In the genomic region with DNA sequence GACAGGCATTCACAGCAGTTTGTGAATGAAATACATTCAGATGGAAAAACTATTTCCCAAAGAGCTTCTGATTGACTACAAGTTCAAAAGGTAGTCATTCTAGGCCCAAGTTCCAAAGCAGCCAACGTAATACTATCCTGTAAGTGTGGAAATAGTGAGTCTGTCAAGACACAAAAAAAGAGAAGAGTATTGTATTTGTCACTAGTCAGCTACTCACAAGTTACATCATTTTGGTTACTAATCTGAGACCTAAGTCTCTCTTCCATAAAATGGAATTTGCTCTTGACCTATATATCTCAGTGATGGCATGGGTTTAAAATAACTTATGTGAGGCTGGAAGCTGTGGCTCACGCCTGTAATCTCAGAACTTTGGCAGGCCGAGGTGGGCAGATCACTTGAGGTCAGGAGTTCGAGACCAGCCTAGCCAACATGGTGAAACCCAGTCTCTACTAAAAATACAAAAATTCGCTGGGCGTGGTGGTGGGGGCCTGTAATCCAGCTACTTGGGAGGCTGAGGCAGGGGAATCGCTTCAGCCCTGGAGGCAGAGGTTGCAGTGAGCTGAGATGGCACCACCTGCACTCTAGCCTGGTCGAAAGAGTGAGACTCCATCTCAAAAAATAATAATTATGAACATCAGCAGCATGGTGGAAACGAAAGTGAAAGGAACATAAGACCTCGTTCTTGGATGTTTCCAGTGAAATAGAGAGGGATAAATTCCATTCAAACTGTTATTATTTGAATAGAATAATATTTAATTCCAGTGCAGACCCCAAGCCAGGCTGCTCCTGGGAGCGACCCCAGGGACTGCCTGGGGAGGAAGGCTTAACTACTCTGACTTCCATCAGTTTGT, we compare ENCODE assay signal across 8 cellular contexts. TPM values are rescaled to one million over a fixed set of nuclear protein-coding genes. Genes with fewer than 3 reads are reported as not detected.
DNase-seq lines count a peak whose midpoint lies in the region; ATAC-seq, FAIRE-seq and TF ChIP-seq lines count a peak whose summit lies in the region.

No MANE protein-coding gene starts in this region.

- TF ChIP-seq CTCF in astrocyte (IDR thresholded peaks at IDR 0.05; ENCODE audit: insufficient read depth, low read depth, low read length) (no peak), Caco-2 (IDR thresholded peaks at IDR 0.05; ENCODE audit: insufficient read depth in 1 of 2, low read depth in 1 of 2, low read length in 1 of 2, severe bottlenecking in 1 of 2, unreplicated experiment in 1 of 2) (no peak), GM10248 (IDR thresholded peaks at IDR 0.05; ENCODE audit: control extremely low read depth, extremely low read depth, low read depth, missing control alignments) (no peak)

- H3K79me2 ChIP-seq in Karpas-422 (ENCODE audit: low read length) (peaks cover 91% of the 10 kb centered on the region), astrocyte (ENCODE audit: insufficient read depth, low read length) (peaks cover 91% of the 10 kb centered on the region)

- DNase-seq in ACHN = peak; percentile 21
- DNase-seq in Karpas-422 = no peak
- peak; percentile 26 for DNase-seq in astrocyte (ENCODE audit: low read depth)
- no peak for DNase-seq in Caco-2
- DNase-seq in frontal cortex (ENCODE audit: low spot score in 2 of 2) = no peak
- DNase-seq in GM10248 (ENCODE audit: extremely low spot score) = no peak

- H3K27me3 ChIP-seq in Karpas-422 (ENCODE audit: low read length) (no peaks in the 10 kb centered on the region), astrocyte (ENCODE audit: insufficient read depth, low read length) (no peaks in the 10 kb centered on the region), muscle layer of duodenum (ENCODE audit: low read depth, low read length) (no peaks in the 10 kb centered on the region), Caco-2 (replicated peaks; ENCODE audit: control insufficient read depth, insufficient read depth, low read length) (no peaks in the 10 kb centered on the region)

- no peaks in the 10 kb centered on the region for H3K36me3 Mint-ChIP-seq in astrocyte (ENCODE audit: low read depth, unreplicated experiment)
- peaks cover 40% of the 10 kb centered on the region for H3K36me3 Mint-ChIP-seq in Caco-2 (ENCODE audit: insufficient read depth, unreplicated experiment)

- peak overlapping the region; percentile 40 for H3K4me3 Mint-ChIP-seq in astrocyte (ENCODE audit: unreplicated experiment)
- H3K4me3 Mint-ChIP-seq in Caco-2 (ENCODE audit: unreplicated experiment) = no peak overlapping the region

- CTCF ChIA-PET in Caco-2 (lab: Charles Lee) (interaction anchor here (0.9 to 1.5 kb wide), 3 partner anchors 11 to 32 kb away, joined by 4 to 7 read pairs (median 5); a partner anchor contains a TSS), GM10248 (lab: Yijun Ruan, JAX) (interaction anchor here (0.6 to 15.9 kb wide), 14 partner anchors 10 to 1226 kb away, joined by 3 to 169 read pairs (median 6); a partner anchor contains a TSS)

- FAIRE-seq in astrocyte (lab: Jason Lieb, UNC) = no peak
- no peak for FAIRE-seq in frontal cortex (lab: Jason Lieb, UNC)

- H3K36me3 ChIP-seq in Karpas-422 (ENCODE audit: insufficient read depth, low read length) (peaks cover 4% of the 10 kb centered on the region; the same call in 1 of the 2 replicates), astrocyte (ENCODE audit: insufficient read depth, low read length) (no peaks in the 10 kb centered on the region), muscle layer of duodenum (ENCODE audit: control insufficient read depth in 1 of 2, insufficient read depth in 2 of 2, low read length in 2 of 2) (peaks cover 0 to 4% of the 10 kb centered on the region in 2 donors), Caco-2 (ENCODE audit: control insufficient read depth, insufficient read depth, low read length) (no peaks in the 10 kb centered on the region)

- no peak for ATAC-seq in GM18498 (IDR thresholded peaks at IDR 0.05; ENCODE audit: unreplicated experiment)

- H3K27me3 Mint-ChIP-seq in astrocyte (ENCODE audit: low read depth, unreplicated experiment) = no peaks in the 10 kb centered on the region
- H3K27me3 Mint-ChIP-seq in Caco-2 (ENCODE audit: insufficient read depth, unreplicated experiment) = no peaks in the 10 kb centered on the region

- H3K4me1 ChIP-seq in Karpas-422 (ENCODE audit: low read length) (peaks cover 40% of the 10 kb centered on the region), astrocyte (ENCODE audit: insufficient read depth, low read length) (peaks cover 19% of the 10 kb centered on the region), muscle layer of duodenum (ENCODE audit: control insufficient read depth in 1 of 2, insufficient read depth in 2 of 2, low read length in 2 of 2) (peaks cover 0 to 17% of the 10 kb centered on the region in 2 donors), Caco-2 (peaks cover 28% of the 10 kb centered on the region)

- H4K20me1 ChIP-seq in Karpas-422 (ENCODE audit: insufficient read depth, low read depth, low read length) (peaks cover 5% of the 10 kb centered on the region; the same call in 1 of the 2 replicates), astrocyte (ENCODE audit: insufficient read depth, low read length) (peaks cover 50% of the 10 kb centered on the region)

- peaks cover 9% of the 10 kb centered on the region for H3K4me1 Mint-ChIP-seq in astrocyte (ENCODE audit: low read depth, unreplicated experiment)
- H3K4me1 Mint-ChIP-seq in Caco-2 (ENCODE audit: low read depth, unreplicated experiment) = peaks cover 30% of the 10 kb centered on the region

- peak overlapping the region; percentile 63 for H3K27ac Mint-ChIP-seq in astrocyte (ENCODE audit: unreplicated experiment)
- no peak overlapping the region for H3K27ac Mint-ChIP-seq in Caco-2 (ENCODE audit: unreplicated experiment)

- peak overlapping the region; percentile 10; the same call in 1 of the 2 replicates for H3K4me3 ChIP-seq in Karpas-422 (ENCODE audit: low read length)
- no peak overlapping the region for H3K4me3 ChIP-seq in astrocyte (ENCODE audit: insufficient read depth, low read depth, low read length)
- H3K4me3 ChIP-seq in muscle layer of duodenum (ENCODE audit: low read depth in 1 of 2, low read length in 2 of 2) = peak overlapping the region; percentile 56 to 58
- H3K4me3 ChIP-seq in Caco-2 (ENCODE audit: low read depth, low read length) = no peak overlapping the region

- no TSS peak for BruUV-seq in Caco-2 (replicated peaks; lab: Mats Ljungman, UMichigan)

- POLR2A ChIA-PET in Caco-2 (lab: Charles Lee) = interaction anchor here (0.9 kb wide), 1 partner anchor 11 kb away, joined by 4 read pairs; no protein-coding TSS in a partner anchor
- POLR2A ChIA-PET in GM10248 (lab: Yijun Ruan, JAX) = no interaction called here

- intact Hi-C loops in Caco-2 (cut with micrococcal nuclease; ENCODE audit: unreplicated experiment) = loop anchor here (1.0 to 10.0 kb wide), 2 partner anchors 73 to 731 kb away; a partner anchor contains a TSS

- no peaks in the 10 kb centered on the region for H3K9me3 Mint-ChIP-seq in astrocyte (ENCODE audit: unreplicated experiment)
- no peaks in the 10 kb centered on the region for H3K9me3 Mint-ChIP-seq in Caco-2 (ENCODE audit: unreplicated experiment)

- no peak overlapping the region for H2AFZ ChIP-seq in Karpas-422 (ENCODE audit: low read length)
- H2AFZ ChIP-seq in astrocyte (ENCODE audit: low read depth, low read length) = no peak overlapping the region

- H3K9ac ChIP-seq in Karpas-422 (ENCODE audit: low read length) = peak overlapping the region; percentile 31
- H3K9ac ChIP-seq in astrocyte (ENCODE audit: low read length) = peak overlapping the region; percentile 34

- no peaks in the 10 kb centered on the region for H3K9me3 ChIP-seq in Karpas-422 (ENCODE audit: low read length)
- no peaks in the 10 kb centered on the region for H3K9me3 ChIP-seq in astrocyte (ENCODE audit: insufficient read depth, low read depth, low read length)
- no peaks in the 10 kb centered on the region for H3K9me3 ChIP-seq in muscle layer of duodenum (ENCODE audit: control insufficient read depth in 1 of 2, low read length in 2 of 2)
- H3K9me3 ChIP-seq in Caco-2 = no peaks in the 10 kb centered on the region

- H3K9me2 ChIP-seq in Karpas-422 (replicated peaks; ENCODE audit: insufficient read depth, low read length) = no peaks in the 10 kb centered on the region

- H3K27ac ChIP-seq in Karpas-422 (ENCODE audit: low read length) = no peak overlapping the region
- H3K27ac ChIP-seq in astrocyte (ENCODE audit: low read depth, low read length) = peak overlapping the region; percentile 6
- peak overlapping the region; percentile 73 for H3K27ac ChIP-seq in muscle layer of duodenum (ENCODE audit: low read length)

- in situ Hi-C loops in ACHN (cut with HindIII; ENCODE audit: low pct_ligation_motif_present, low pct_unique_long_range_greater_than_20kb, low sequenced_read_pairs) = no loop called here

- H3K4me2 ChIP-seq in Karpas-422 (ENCODE audit: low read depth, low read length, poor library complexity, severe bottlenecking) (peak overlapping the region; percentile 76), astrocyte (ENCODE audit: low read length) (peak overlapping the region; percentile 93)

RNA-seq across cellular contexts. Expression of a gene that starts 2.9 kb away (rescaled TPM):
- total RNA-seq in Karpas-422 (2014; rRNA removed; shearing (Covaris generic); ENCODE audit: low replicate concordance) = 38.5 and 38.9 TPM in 2 replicates
- total RNA-seq in astrocyte (52.8 and 54.2 TPM in 2 replicates), Caco-2 (2022) (94.1 and 101 TPM in 2 replicates), frontal cortex (37.9 TPM)

RNA-seq across cellular contexts. Expression of a gene that starts 3.2 kb away (rescaled TPM):
- 24.4 and 80.4 TPM in 2 replicates for total RNA-seq in Karpas-422 (2014; rRNA removed; shearing (Covaris generic); ENCODE audit: low replicate concordance)
- total RNA-seq in astrocyte = 12.6 and 16.4 TPM in 2 replicates
- total RNA-seq in Caco-2 (2022) = 100 and 105 TPM in 2 replicates
- 4.5 TPM for total RNA-seq in frontal cortex

RNA-seq across cellular contexts. Expression of a gene that starts 31.8 kb away (rescaled TPM):
- total RNA-seq in Karpas-422 (2014; rRNA removed; shearing (Covaris generic); ENCODE audit: low replicate concordance) = 25.0 and 62.1 TPM in 2 replicates
- total RNA-seq in astrocyte (32.6 and 40.0 TPM in 2 replicates), Caco-2 (2022) (53.0 and 54.5 TPM in 2 replicates), frontal cortex (86.0 TPM)

Comparison
In these comparisons a context has a peak if more than half of its experiments do, and no peak if none do; other contexts are left out.
1. DNase-seq: peak in ACHN (single experiment) and astrocyte (single experiment); none in Karpas-422 (single experiment), Caco-2 (0 of 2), frontal cortex (0 of 2) and GM10248 (single experiment).
2. H3K4me3 ChIP-seq: peak in Karpas-422 (single experiment) and muscle layer of duodenum (2 of 2); none in astrocyte (single experiment) and Caco-2 (single experiment).